15 cellular contexts compared by ENCODE assay signal in the genomic region with DNA sequence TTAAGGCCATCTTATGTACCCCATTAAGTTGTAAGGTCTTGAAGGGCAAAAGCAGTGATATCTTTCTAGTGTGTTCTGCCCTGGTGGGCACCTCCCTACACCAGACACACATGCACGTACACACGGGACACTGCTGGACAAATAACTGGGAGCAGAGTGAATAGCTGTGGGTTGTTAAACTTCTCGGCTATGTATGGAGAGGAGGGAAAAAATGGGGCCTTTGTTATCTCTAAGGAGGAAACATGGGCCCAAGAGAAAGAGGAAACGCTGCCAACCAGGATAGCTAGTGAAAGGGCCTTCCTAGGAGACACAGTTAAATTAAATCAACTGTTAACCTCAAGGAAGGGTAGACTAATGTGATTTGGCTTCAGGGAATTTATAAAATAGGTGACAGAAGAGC.
"Had no signal": no experiment of that assay in that cellular context is flagged by ENCODE, and none has a peak within 500 bp of the region (broad histone marks: within the 10 kb centered on the region; RNA-seq: fewer than 3 reads in every experiment).

No MANE protein-coding gene starts in this region.

- DNase-seq: activated CD4-positive, alpha-beta T cell treated with anti-CD3 and anti-CD28 coated beads, Interleukin-2, amount 50 U/mL, for 48 hours; activated naive CD4-positive, alpha-beta T cell treated with Interleukin-2 at 50 U/mL for 16 hours; activated naive CD8-positive, alpha-beta T cell treated with anti-CD3 and anti-CD28 coated beads for 36 hours; activated T-cell treated with anti-CD3 and anti-CD28 coated beads, Interleukin-2, amount 50 U/mL, for 48 hours; effector memory CD4-positive, alpha-beta T cell; heart right ventricle; left colon; mesenchymal stem cell; naive B cell; stimulated activated CD4-positive, alpha-beta T cell treated with anti-CD3 and anti-CD28 coated beads, Interleukin-12 subunit alpha, Interleukin-12 subunit beta, amount 100 ng/mL, for 4 hours; substantia nigra; thyroid gland; upper lobe of right lung had no signal

- H3K4me1 ChIP-seq: prostate gland, thyroid gland, upper lobe of right lung had no signal

- H3K36me3 ChIP-seq: heart right ventricle, prostate gland, thyroid gland, upper lobe of right lung had no signal

- H3K27me3 ChIP-seq: heart right ventricle, thyroid gland, upper lobe of right lung had no signal

- H3K27ac ChIP-seq: thyroid gland, upper lobe of right lung had no signal

- ATAC-seq: heart right ventricle, left colon, upper lobe of right lung, WTC11 had no signal

- H3K4me3 ChIP-seq: heart right ventricle, prostate gland, thyroid gland, upper lobe of right lung had no signal

- H3K9me3 ChIP-seq: prostate gland, thyroid gland, upper lobe of right lung had no signal
